ENCODE assay signal across 8 cellular contexts in genomic region chr10:6579193-6579903, GRCh38. TPM values are rescaled to one million over a fixed set of nuclear protein-coding genes. Genes with fewer than 3 reads are reported as not detected.
DNase-seq lines count a peak whose midpoint lies in the region; ATAC-seq and TF ChIP-seq lines count a peak whose summit lies in the region.

No MANE protein-coding gene starts in this region.

- peak overlapping the region; percentile 61 for H3K9ac ChIP-seq in endodermal cell (ENCODE audit: extremely low read depth, low read length, poor library complexity, severe bottlenecking)

- no peak for DNase-seq in CD14-positive monocyte (ENCODE audit: low spot score)
- peak; percentile 80 for DNase-seq in OCI-M1 (lab: John Stamatoyannopoulos, UW)
- peak; percentile 66 for DNase-seq in endodermal cell
- no peak for DNase-seq in SHP77 treated with DMSO at 0.1 percent for 48 hours (lab: John Stamatoyannopoulos, UW)
- DNase-seq in SIG-M5 treated with dmso at 0.1 percent for 504 hours (lab: John Stamatoyannopoulos, UW; ENCODE audit: unreplicated experiment) = no peak

- H3K27ac ChIP-seq in endodermal cell (ENCODE audit: low read depth, low read length) = no peak overlapping the region
- H3K27ac ChIP-seq in neutrophil = no peak overlapping the region

- TF ChIP-seq CTCF in CD14-positive monocyte (IDR thresholded peaks at IDR 0.05) (no peak), endodermal cell (conservative IDR thresholded peaks at IDR 0.05) (no peak), neutrophil (IDR thresholded peaks at IDR 0.05) (no peak)

- H3K4me3 Mint-ChIP-seq in CD14-positive monocyte = peak overlapping the region; percentile 76 to 80
- peak overlapping the region; percentile 83 for H3K4me3 Mint-ChIP-seq in endodermal cell

- H3K4me3 ChIP-seq in endodermal cell (ENCODE audit: low read length) (peak overlapping the region; percentile 91), neutrophil (ENCODE audit: low read depth in 1 of 2, low read length in 1 of 2) (peak overlapping the region; percentile 45 to 80)

- intact Hi-C loops in CD14-positive monocyte (cut with micrococcal nuclease) = no loop called here

- H3K9me3 ChIP-seq in endodermal cell (ENCODE audit: control insufficient read depth, low read length) = no peaks in the 10 kb centered on the region
- no peaks in the 10 kb centered on the region for H3K9me3 ChIP-seq in neutrophil

- H3K4me1 Mint-ChIP-seq in CD14-positive monocyte (peaks cover 48% of the 10 kb centered on the region), endodermal cell (peaks cover 41% of the 10 kb centered on the region)

- H3K4me1 ChIP-seq in endodermal cell (ENCODE audit: control insufficient read depth, insufficient read depth, low read length) (peaks cover 8% of the 10 kb centered on the region), neutrophil (ENCODE audit: control insufficient read depth in 1 of 2, insufficient read depth in 1 of 2, low read depth in 1 of 2, low read length in 1 of 2) (peaks cover 22 to 47% of the 10 kb centered on the region in 2 experiments)

- WGBS in endodermal cell (ENCODE audit: insufficient coverage in 1 of 2, insufficient read length in 1 of 2), 2 experiments = 11 to 32% methylated on average over 10 to 16 of the region's 16 CpGs

- H3K27me3 ChIP-seq in endodermal cell (ENCODE audit: control insufficient read depth, insufficient read depth, low read length, poor library complexity, severe bottlenecking) = no peaks in the 10 kb centered on the region
- H3K27me3 ChIP-seq in neutrophil = peaks cover 19% of the 10 kb centered on the region

- H3K36me3 ChIP-seq in endodermal cell (ENCODE audit: control insufficient read depth, insufficient read depth, low read length) (peaks cover 21% of the 10 kb centered on the region), neutrophil (no peaks in the 10 kb centered on the region)

- H3K27ac Mint-ChIP-seq in CD14-positive monocyte = peak overlapping the region in 1 of 7 donors; percentile 42
- peak overlapping the region; percentile 73 for H3K27ac Mint-ChIP-seq in endodermal cell

- ATAC-seq in activated CD4-positive, CD25-positive, alpha-beta regulatory T cell treated with anti-CD3 and anti-CD28 coated beads, Interleukin-2, amount 50 U/mL, for 24 hours = no peak
- no peak for ATAC-seq in GM21360 (IDR thresholded peaks at IDR 0.05; ENCODE audit: unreplicated experiment)

- H3K9me3 Mint-ChIP-seq in CD14-positive monocyte (peaks cover 0 to 2% (median 0%) of the 10 kb centered on the region in 7 donors), endodermal cell (no peaks in the 10 kb centered on the region)

- H3K27me3 Mint-ChIP-seq in CD14-positive monocyte (ENCODE audit: low read depth in 3 of 3) (peaks cover 21 to 35% (median 24%) of the 10 kb centered on the region in 3 donors), endodermal cell (ENCODE audit: insufficient read depth) (peaks cover 11% of the 10 kb centered on the region)

- H3K36me3 Mint-ChIP-seq in CD14-positive monocyte (peaks cover 2 to 8% of the 10 kb centered on the region in 2 donors), endodermal cell (ENCODE audit: low read depth) (peaks cover 28% of the 10 kb centered on the region)

RNA-seq across cellular contexts. Expression of gene PRKCQ, which starts 0.7 kb away (rescaled TPM):
- polyA plus RNA-seq in CD14-positive monocyte = under 1 TPM; 0.09 to 0.29 TPM
- total RNA-seq in endodermal cell = 10 to 100 TPM; 24.3 to 29.1 TPM
- 6.1 TPM for polyA plus RNA-seq in endodermal cell (2013, experiment 1 of 2)
- 6.2 TPM for polyA plus RNA-seq in endodermal cell (2013, experiment 2 of 2)

Comparison
In these comparisons a context has a peak if more than half of its experiments do, and no peak if none do; other contexts are left out.
1. DNase-seq: peak in OCI-M1 (single experiment) and endodermal cell (single experiment); none in CD14-positive monocyte (single experiment), SHP77 treated with DMSO at 0.1 percent for 48 hours (single experiment) and SIG-M5 treated with dmso at 0.1 percent for 504 hours (single experiment).